ENCODE assay signal across 11 cellular contexts in genomic region chr1:1361982-1362423, GRCh38. TPM values are rescaled to one million over a fixed set of nuclear protein-coding genes. Genes with fewer than 3 reads are reported as not detected.
A peak's percentile ranks its signal among the peaks of the same experiment; 100 is the strongest.
DNase-seq lines count a peak whose midpoint lies in the region; ATAC-seq and TF ChIP-seq lines count a peak whose summit lies in the region.
"Had no signal": no experiment of that assay in that cellular context is flagged by ENCODE, and none has a peak within 500 bp of the region (broad histone marks: within the 10 kb centered on the region; RNA-seq: fewer than 3 reads in every experiment).

No MANE protein-coding gene starts in this region.

- 29% methylated on average over 7 of the region's 13 CpGs for WGBS in esophagus muscularis mucosa

- ATAC-seq in mucosa of descending colon: no peak
- ATAC-seq in upper lobe of right lung: no peak
- no peak for ATAC-seq in HG03354 (IDR thresholded peaks at IDR 0.05; ENCODE audit: poor library complexity, severe bottlenecking, unreplicated experiment)
- no peak for ATAC-seq in HG02759 (IDR thresholded peaks at IDR 0.05; ENCODE audit: unreplicated experiment)
- ATAC-seq in GM21526 (IDR thresholded peaks at IDR 0.05; ENCODE audit: low FRiP score, unreplicated experiment): no peak

- no peak for TF ChIP-seq POLR2A in esophagus muscularis mucosa (IDR thresholded peaks at IDR 0.05; ENCODE audit: low read depth)

- peak; percentile 65 for DNase-seq in DMS53 (lab: John Stamatoyannopoulos, UW)
- DNase-seq in DMS53 treated with DMSO at 0.1 percent for 48 hours (lab: John Stamatoyannopoulos, UW; ENCODE audit: unreplicated experiment): no peak
- DNase-seq in esophagus muscularis mucosa (ENCODE audit: extremely low spot score): no peak
- peak in 2 of 3 donors; percentile 29 to 47 for DNase-seq in mucosa of descending colon
- DNase-seq in upper lobe of right lung: no peak
- DNase-seq: activated CD4-positive, alpha-beta T cell treated with anti-CD3 and anti-CD28 coated beads, Interleukin-2, amount 50 U/mL, for 4 hours had no signal

- peak in 1 of 3 experiments; percentile 7 for TF ChIP-seq CTCF in esophagus muscularis mucosa (IDR thresholded peaks at IDR 0.05)
- TF ChIP-seq CTCF in mucosa of descending colon (IDR thresholded peaks at IDR 0.05): no peak
- no peak for TF ChIP-seq CTCF in upper lobe of right lung (IDR thresholded peaks at IDR 0.05)

- peaks cover 0 to 30% (median 0%) of the 10 kb centered on the region in 4 donors for H3K27me3 ChIP-seq in esophagus muscularis mucosa
- peaks cover 13% of the 10 kb centered on the region for H3K27me3 ChIP-seq in upper lobe of right lung
- H3K27me3 ChIP-seq: ovary had no signal

- H3K9me3 ChIP-seq in esophagus muscularis mucosa (no peaks in the 10 kb centered on the region), mucosa of descending colon (no peaks in the 10 kb centered on the region), upper lobe of right lung (no peaks in the 10 kb centered on the region)
- H3K9me3 ChIP-seq: ovary had no signal

- no peak for TF ChIP-seq EP300 in esophagus muscularis mucosa (IDR thresholded peaks at IDR 0.05)

- peaks cover 6 to 54% (median 50%) of the 10 kb centered on the region in 4 donors for H3K4me1 ChIP-seq in esophagus muscularis mucosa
- no peaks in the 10 kb centered on the region for H3K4me1 ChIP-seq in mucosa of descending colon (ENCODE audit: low read depth)
- peaks cover 19% of the 10 kb centered on the region for H3K4me1 ChIP-seq in upper lobe of right lung

- H3K27ac ChIP-seq in esophagus muscularis mucosa (replicated peaks in 1 of 4) (peak overlapping the region; percentile 39 to 84 (median 69)), upper lobe of right lung (peak overlapping the region; percentile 68)
- H3K27ac ChIP-seq: 22Rv1, ovary had no signal

- intact Hi-C loops in esophagus muscularis mucosa (cut with DNase I) (no loop called here), mucosa of descending colon (cut with DNase I, micrococcal nuclease) (no loop called here), upper lobe of right lung (cut with DNase I) (no loop called here)

- no peaks in the 10 kb centered on the region for H3K36me3 ChIP-seq in esophagus muscularis mucosa
- H3K36me3 ChIP-seq in mucosa of descending colon (ENCODE audit: low read depth): no peaks in the 10 kb centered on the region
- no peaks in the 10 kb centered on the region for H3K36me3 ChIP-seq in upper lobe of right lung
- H3K36me3 ChIP-seq: ovary had no signal

- no peak overlapping the region for H3K4me3 ChIP-seq in esophagus muscularis mucosa
- H3K4me3 ChIP-seq in mucosa of descending colon: no peak overlapping the region
- no peak overlapping the region for H3K4me3 ChIP-seq in upper lobe of right lung
- H3K4me3 ChIP-seq: ovary had no signal

RNA-seq across cellular contexts. Expression of gene MXRA8, which starts 3.6 kb away (rescaled TPM):
- total RNA-seq in esophagus muscularis mucosa (100 to 1,000 TPM in 2 of 4 donors, 10 to 100 TPM in 2; 68.5 to 129 (median 87.2) TPM), mucosa of descending colon (10 to 100 TPM in 2 of 3 donors, 1 to 10 TPM in 1; 6.8 to 62.1 (median 20.8) TPM), upper lobe of right lung (66.3 TPM)

RNA-seq across cellular contexts. Expression of gene DVL1, which starts 12.8 kb away (rescaled TPM):
- 100 to 1,000 TPM in 2 of 4 donors, 10 to 100 TPM in 2; 66.9 to 141 (median 114) TPM for total RNA-seq in esophagus muscularis mucosa
- 10 to 100 TPM; 51.7 to 95.3 (median 73.1) TPM for total RNA-seq in mucosa of descending colon
- 66.0 TPM for total RNA-seq in upper lobe of right lung

RNA-seq across cellular contexts. Expression of gene AURKAIP1, which starts 13.0 kb away (rescaled TPM):
- total RNA-seq in esophagus muscularis mucosa (100 to 1,000 TPM in 3 of 4 donors, 10 to 100 TPM in 1; 98.4 to 152 (median 117) TPM), mucosa of descending colon (100 to 1,000 TPM; 150 to 180 (median 177) TPM), upper lobe of right lung (92.1 TPM)

RNA-seq across cellular contexts. Expression of gene TAS1R3, which starts 30.9 kb away (rescaled TPM):
- under 1 TPM in 2 of 4 donors, not detected in 2; 0.17 to 0.32 TPM for total RNA-seq in esophagus muscularis mucosa
- total RNA-seq in mucosa of descending colon: 1 to 10 TPM in 1 of 3 donors, under 1 TPM in 2; 0.57 to 1.1 (median 0.96) TPM
- total RNA-seq in upper lobe of right lung: 0.32 TPM

RNA-seq across cellular contexts. Expression of gene CCNL2, which starts 37.1 kb away (rescaled TPM):
- total RNA-seq in esophagus muscularis mucosa (100 to 1,000 TPM in 2 of 4 donors, 10 to 100 TPM in 2; 73.4 to 136 (median 108) TPM), mucosa of descending colon (100 to 1,000 TPM; 123 to 172 (median 151) TPM), upper lobe of right lung (165 TPM)

Comparison
In these comparisons a context has a peak if more than half of its experiments do, and no peak if none do; other contexts are left out.
1. DNase-seq: peak in DMS53 (single experiment) and mucosa of descending colon (2 of 3); none in DMS53 treated with DMSO at 0.1 percent for 48 hours (single experiment), esophagus muscularis mucosa (single experiment) and upper lobe of right lung (single experiment).